In genomic region chr5:181039471-181039870, GRCh38 we compare ENCODE assay signal across 26 cellular contexts. TPM values are rescaled to one million over a fixed set of nuclear protein-coding genes. Genes with fewer than 3 reads are reported as not detected.
"Had no signal": no experiment of that assay in that cellular context is flagged by ENCODE, and none has a peak within 500 bp of the region (broad histone marks: within the 10 kb centered on the region; RNA-seq: fewer than 3 reads in every experiment).

No MANE protein-coding gene starts in this region.

- H3K4me1 ChIP-seq: colonic mucosa, testis, transverse colon, uterus had no signal

- ATAC-seq: activated CD8-positive, alpha-beta T cell treated with anti-CD3 and anti-CD28 coated beads for 36 hours; activated naive CD8-positive, alpha-beta T cell treated with anti-CD3 and anti-CD28 coated beads, Interleukin-2, amount 50 U/mL, for 24 hours; activated T-cell treated with anti-CD3 and anti-CD28 coated beads, Interleukin-2, amount 50 U/mL, for 4 hours; activated T-helper 17 cell treated with anti-CD3 and anti-CD28 coated beads, Interleukin-2, amount 50 U/mL, for 72 hours; natural killer cell; sciatic nerve had no signal

- DNase-seq: activated B cell treated with CpG ODN at 0.5 μM for 24 hours; activated CD4-positive, alpha-beta T cell treated with anti-CD3 and anti-CD28 coated beads, Interleukin-2, amount 50 U/mL, for 1 hour; activated CD8-positive, alpha-beta T cell treated with anti-CD3 and anti-CD28 coated beads for 36 hours; activated gamma-delta T cell treated with Interleukin-2 at 50 U/mL for 16 hours; activated naive CD8-positive, alpha-beta T cell treated with anti-CD3 and anti-CD28 coated beads, Interleukin-2, amount 50 U/mL, for 24 hours; activated T-cell treated with anti-CD3 and anti-CD28 coated beads, Interleukin-2, amount 50 U/mL, for 4 hours; colonic mucosa; effector CD8-positive, alpha-beta T cell; foreskin fibroblast; mesenchymal stem cell; natural killer cell; stimulated activated CD4-positive, alpha-beta T cell treated with anti-CD3 and anti-CD28 coated beads, Interleukin-2, amount 100 ng/mL, for 24 hours; stimulated activated naive CD4-positive, alpha-beta T cell treated with Interleukin-2 at 50 U/mL for 16 hours; T-helper 1 cell; testis; transverse colon; uterus had no signal

- H3K4me3 Mint-ChIP-seq: activated B cell treated with CpG ODN at 0.5 μM for 24 hours; activated CD8-positive, alpha-beta T cell treated with anti-CD3 and anti-CD28 coated beads for 36 hours; activated naive CD4-positive, alpha-beta T cell treated with anti-CD3 and anti-CD28 coated beads, Interleukin-2, amount 50 U/mL, for 24 hours; activated naive CD8-positive, alpha-beta T cell treated with anti-CD3 and anti-CD28 coated beads, Interleukin-2, amount 50 U/mL, for 24 hours; activated T-cell treated with anti-CD3 and anti-CD28 coated beads, Interleukin-2, amount 50 U/mL, for 4 hours; activated T-helper 17 cell treated with anti-CD3 and anti-CD28 coated beads, Interleukin-2, amount 50 U/mL, for 72 hours; natural killer cell; T-helper 2 cell treated with Interferon-gamma antibody and Interleukin-4, amounts not matched to agents 5 μg/mL and 100 μg/mL, for 36 hours had no signal

- H3K4me1 Mint-ChIP-seq: activated naive CD4-positive, alpha-beta T cell treated with anti-CD3 and anti-CD28 coated beads, Interleukin-2, amount 50 U/mL, for 24 hours; activated naive CD8-positive, alpha-beta T cell treated with anti-CD3 and anti-CD28 coated beads, Interleukin-2, amount 50 U/mL, for 24 hours; activated T-helper 17 cell treated with anti-CD3 and anti-CD28 coated beads, Interleukin-2, amount 50 U/mL, for 72 hours; natural killer cell had no signal

- H3K9me3 Mint-ChIP-seq: activated B cell treated with CpG ODN at 0.5 μM for 24 hours; activated CD8-positive, alpha-beta T cell treated with anti-CD3 and anti-CD28 coated beads for 36 hours; activated naive CD4-positive, alpha-beta T cell treated with anti-CD3 and anti-CD28 coated beads, Interleukin-2, amount 50 U/mL, for 24 hours; activated naive CD8-positive, alpha-beta T cell treated with anti-CD3 and anti-CD28 coated beads, Interleukin-2, amount 50 U/mL, for 24 hours; activated T-cell treated with anti-CD3 and anti-CD28 coated beads, Interleukin-2, amount 50 U/mL, for 4 hours; activated T-helper 17 cell treated with anti-CD3 and anti-CD28 coated beads, Interleukin-2, amount 50 U/mL, for 72 hours; natural killer cell; T-helper 2 cell treated with Interferon-gamma antibody and Interleukin-4, amounts not matched to agents 5 μg/mL and 100 μg/mL, for 36 hours had no signal

- H3K27me3 ChIP-seq: colonic mucosa, testis, uterus had no signal

- H3K36me3 ChIP-seq: colonic mucosa, transverse colon, uterus had no signal

- H3K4me3 ChIP-seq: colonic mucosa, skin epidermis, testis, transverse colon, uterus had no signal

- H3K27ac ChIP-seq: colonic mucosa, skin epidermis, testis, transverse colon had no signal

- H3K36me3 Mint-ChIP-seq: activated naive CD4-positive, alpha-beta T cell treated with anti-CD3 and anti-CD28 coated beads, Interleukin-2, amount 50 U/mL, for 24 hours; natural killer cell had no signal

- H3K27ac Mint-ChIP-seq: activated B cell treated with CpG ODN at 0.5 μM for 24 hours; activated CD8-positive, alpha-beta T cell treated with anti-CD3 and anti-CD28 coated beads for 36 hours; activated naive CD4-positive, alpha-beta T cell treated with anti-CD3 and anti-CD28 coated beads, Interleukin-2, amount 50 U/mL, for 24 hours; activated naive CD8-positive, alpha-beta T cell treated with anti-CD3 and anti-CD28 coated beads, Interleukin-2, amount 50 U/mL, for 24 hours; activated T-helper 17 cell treated with anti-CD3 and anti-CD28 coated beads, Interleukin-2, amount 50 U/mL, for 72 hours; natural killer cell; T-helper 2 cell treated with Interferon-gamma antibody and Interleukin-4, amounts not matched to agents 5 μg/mL and 100 μg/mL, for 36 hours had no signal

- H3K9me3 ChIP-seq: colonic mucosa, testis, transverse colon, uterus had no signal

RNA-seq across cellular contexts. Expression of gene BTNL9, which starts 0.6 kb away (rescaled TPM):
- total RNA-seq: activated CD8-positive, alpha-beta T cell treated with anti-CD3 and anti-CD28 coated beads for 36 hours; bronchial epithelial cell had no signal

RNA-seq across cellular contexts. Expression of gene BTNL3, which starts 50.8 kb away (rescaled TPM):
- total RNA-seq: activated B cell treated with CpG ODN at 0.5 μM for 24 hours; activated CD8-positive, alpha-beta T cell treated with anti-CD3 and anti-CD28 coated beads for 36 hours; activated T-cell treated with anti-CD3 and anti-CD28 coated beads, Interleukin-2, amount 50 U/mL, for 4 hours; activated T-helper 17 cell treated with anti-CD3 and anti-CD28 coated beads, Interleukin-2, amount 50 U/mL, for 72 hours; bronchial epithelial cell; dermis microvascular lymphatic vessel endothelial cell; lower leg skin; mononuclear cell; natural killer cell; sciatic nerve; uterus had no signal
